In genomic region chr2:9951522-9952285, GRCh38 we compare ENCODE assay signal across 8 cellular contexts. TPM values are rescaled to one million over a fixed set of nuclear protein-coding genes. Genes with fewer than 3 reads are reported as not detected.
DNase-seq lines count a peak whose midpoint lies in the region; ATAC-seq, FAIRE-seq and TF ChIP-seq lines count a peak whose summit lies in the region.

A gene with protein sequence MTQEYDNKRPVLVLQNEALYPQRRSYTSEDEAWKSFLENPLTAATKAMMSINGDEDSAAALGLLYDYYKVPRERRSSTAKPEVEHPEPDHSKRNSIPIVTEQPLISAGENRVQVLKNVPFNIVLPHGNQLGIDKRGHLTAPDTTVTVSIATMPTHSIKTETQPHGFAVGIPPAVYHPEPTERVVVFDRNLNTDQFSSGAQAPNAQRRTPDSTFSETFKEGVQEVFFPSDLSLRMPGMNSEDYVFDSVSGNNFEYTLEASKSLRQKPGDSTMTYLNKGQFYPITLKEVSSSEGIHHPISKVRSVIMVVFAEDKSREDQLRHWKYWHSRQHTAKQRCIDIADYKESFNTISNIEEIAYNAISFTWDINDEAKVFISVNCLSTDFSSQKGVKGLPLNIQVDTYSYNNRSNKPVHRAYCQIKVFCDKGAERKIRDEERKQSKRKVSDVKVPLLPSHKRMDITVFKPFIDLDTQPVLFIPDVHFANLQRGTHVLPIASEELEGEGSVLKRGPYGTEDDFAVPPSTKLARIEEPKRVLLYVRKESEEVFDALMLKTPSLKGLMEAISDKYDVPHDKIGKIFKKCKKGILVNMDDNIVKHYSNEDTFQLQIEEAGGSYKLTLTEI (plus strand): TSS chr2:9951693. CDS start chr2:9951834, 141 bp downstream.

- peak within 1 kb of the TSS; percentile 31 to 51 for H3K9ac ChIP-seq in kidney (ENCODE audit: low read length in 2 of 2)

- H3K4me3 ChIP-seq in kidney (ENCODE audit: low read length in 2 of 2) = peak within 1 kb of the TSS; percentile 66 to 69

- no peaks in the 10 kb centered on the region for H3K9me3 ChIP-seq in kidney (ENCODE audit: control insufficient read depth in 1 of 2, low read length in 2 of 2)

- H3K4me1 ChIP-seq in kidney (ENCODE audit: control insufficient read depth in 1 of 2, insufficient read depth in 1 of 2, low read depth in 1 of 2, low read length in 2 of 2) = peaks cover 0 to 5% of the 10 kb centered on the region in 2 donors

- peak; percentile 86 for ATAC-seq in HG03378 (IDR thresholded peaks at IDR 0.05; ENCODE audit: unreplicated experiment)

- no peak for FAIRE-seq in kidney (lab: Jason Lieb, UNC)

- intact Hi-C loops in kidney (cut with DNase I) = no loop called here

- peak within 1 kb of the TSS in 1 of 2 donors; percentile 69 for H3K27ac ChIP-seq in kidney (ENCODE audit: low read depth in 2 of 2, low read length in 2 of 2)

- H3K36me3 ChIP-seq in kidney (ENCODE audit: control insufficient read depth in 1 of 2, insufficient read depth in 2 of 2, low read length in 2 of 2) = no peaks in the 10 kb centered on the region

- DNase-seq in AG08395 (ENCODE audit: low spot score) (peak; percentile 100), GM19238 (ENCODE audit: insufficient read length, low spot score) (peak; percentile 99), NCI-H446 (lab: John Stamatoyannopoulos, UW) (peak; percentile 76 to 95), cerebellum (ENCODE audit: low spot score) (peak; percentile 99), kidney (peak; percentile 97)
- DNase-seq in activated CD4-positive, alpha-beta T cell treated with anti-CD3 and anti-CD28 coated beads for 1 hour = peak; percentile 85
- DNase-seq in stimulated activated CD4-positive, alpha-beta T cell treated with anti-CD3 and anti-CD28 coated beads, Interleukin-15, amount 100 ng/mL, for 1 hour (ENCODE audit: low read depth in 1 of 2, low spot score in 1 of 2) = peak; percentile 87 to 88

- no peak for TF ChIP-seq CTCF in kidney (IDR thresholded peaks at IDR 0.05; ENCODE audit: borderline replicate concordance, extremely low read depth, insufficient read depth)

RNA-seq across cellular contexts. Expression of the gene that starts here (rescaled TPM):
- total RNA-seq in cerebellum (17.2 TPM), kidney (6.0 TPM)
- polyA plus RNA-seq in kidney (ENCODE audit: insufficient read depth, low read depth, low replicate concordance) = 2.3 TPM
